Comparison of ENCODE assay signal across 1 cellular context in the genomic region with DNA sequence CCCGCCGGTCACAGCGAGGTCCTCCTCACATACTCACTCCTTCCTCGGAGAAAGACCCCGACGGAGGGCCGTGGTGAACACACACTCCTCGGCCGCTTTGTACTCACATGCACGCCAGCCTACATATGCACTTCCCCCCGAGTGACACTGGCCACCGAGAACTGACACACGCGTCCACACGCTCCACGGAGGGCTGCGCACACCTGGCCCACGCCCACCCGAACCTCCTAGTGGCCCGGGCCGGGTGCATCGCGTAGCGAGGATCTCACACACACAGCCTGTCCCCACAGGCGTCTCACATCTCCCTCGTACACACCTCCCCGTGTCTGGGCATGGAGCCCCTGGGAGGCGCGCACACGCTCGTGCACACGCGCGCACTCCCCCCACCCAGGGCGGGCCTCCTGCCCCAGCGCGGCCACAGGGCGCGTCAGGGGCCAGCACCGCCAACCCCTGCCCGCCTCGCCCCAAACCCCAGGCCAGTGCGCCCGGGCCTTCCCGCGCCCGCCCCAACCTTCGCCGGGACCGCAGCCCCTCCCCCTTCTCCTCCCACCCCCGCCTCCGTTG.
TF ChIP-seq lines count a peak whose summit lies in the region.

No MANE protein-coding gene starts in this region.

TF ChIP-seq in H1, 55 proteins besides CTCF, POLR2A, EP300 and RAD21 (continued from another document):
- TF ChIP-seq KDM4A (IDR thresholded peaks at IDR 0.05; ENCODE audit: low read depth, low read length, severe bottlenecking) (peak; percentile 42), EGR1 (IDR thresholded peaks at IDR 0.05; ENCODE audit: borderline replicate concordance, low read depth, low read length) (no peak; the same call in 1 of the 2 replicates), HDAC2 (IDR thresholded peaks at IDR 0.05; ENCODE audit: borderline replicate concordance in 1 of 2, low read depth in 2 of 2, low read length in 2 of 2) (0 out of 4 replicates have a peak, but pooled peaks of 1 of the 2 experiments have one; percentile 26), ASH2L (IDR thresholded peaks at IDR 0.05; ENCODE audit: low read length) (peak; percentile 66), POU5F1 (IDR thresholded peaks at IDR 0.05; ENCODE audit: low read depth, low read length) (no peak), CEBPB (IDR thresholded peaks at IDR 0.05; ENCODE audit: low read depth, low read length) (no peak), SUZ12 (IDR thresholded peaks at IDR 0.05; ENCODE audit: low read length) (peak; percentile 24; the same call in 1 of the 2 replicates), TBP (IDR thresholded peaks at IDR 0.05; ENCODE audit: low read depth, low read length) (no peak), SP4 (IDR thresholded peaks at IDR 0.05; ENCODE audit: low read length) (no peak), CBX5 (IDR thresholded peaks at IDR 0.05; ENCODE audit: low read depth, low read length) (no peak), YY1 (IDR thresholded peaks at IDR 0.05; ENCODE audit: low read depth, low read length) (no peak)
- TF ChIP-seq, protein P1, sequence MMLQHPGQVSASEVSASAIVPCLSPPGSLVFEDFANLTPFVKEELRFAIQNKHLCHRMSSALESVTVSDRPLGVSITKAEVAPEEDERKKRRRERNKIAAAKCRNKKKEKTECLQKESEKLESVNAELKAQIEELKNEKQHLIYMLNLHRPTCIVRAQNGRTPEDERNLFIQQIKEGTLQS (IDR thresholded peaks at IDR 0.05; ENCODE audit: insufficient read depth, low read depth, low read length) = no peak
